In genomic region chr1:160284782-160285344, GRCh38 we compare ENCODE assay signal across 8 cellular contexts. TPM values are rescaled to one million over a fixed set of nuclear protein-coding genes. Genes with fewer than 3 reads are reported as not detected.
DNase-seq lines count a peak whose midpoint lies in the region; ATAC-seq and TF ChIP-seq lines count a peak whose summit lies in the region.

TSS of gene PEX19 (minus strand) at chr1:160285133. CDS start at chr1:160285124, 9 bp downstream.

- H3K4me1 ChIP-seq in ACC112 (ENCODE audit: control insufficient read depth, insufficient read depth, low read length, unreplicated experiment) = peaks cover 19% of the 10 kb centered on the region
- H3K4me1 ChIP-seq in breast epithelium = peaks cover 0 to 17% of the 10 kb centered on the region in 2 donors
- H3K4me1 ChIP-seq in skeletal muscle tissue (ENCODE audit: control insufficient read depth in 3 of 3, insufficient read depth in 3 of 3, low read length in 3 of 3) = peaks cover 14 to 17% (median 15%) of the 10 kb centered on the region in 3 donors

- H3K36me3 ChIP-seq in ACC112 (ENCODE audit: insufficient read depth, low read length) (peaks cover 22% of the 10 kb centered on the region; the same call in 1 of the 2 replicates), breast epithelium (peaks cover 8% of the 10 kb centered on the region), skeletal muscle tissue (ENCODE audit: control insufficient read depth in 3 of 3, insufficient read depth in 3 of 3, low read length in 3 of 3) (peaks cover 29 to 33% (median 33%) of the 10 kb centered on the region in 3 donors)

- H3K4me3 ChIP-seq in ACC112 (ENCODE audit: low read depth, low read length) (peak within 1 kb of the TSS; percentile 86), breast epithelium (peak within 1 kb of the TSS; percentile 75 to 97 (median 91)), iPS-18c (ENCODE audit: insufficient read depth, low read depth, low read length) (peak within 1 kb of the TSS; percentile 83), skeletal muscle tissue (ENCODE audit: low read length in 3 of 3) (peak within 1 kb of the TSS; percentile 91 to 98 (median 94))

- peak within 1 kb of the TSS; percentile 82 for H3K27ac ChIP-seq in ACC112 (ENCODE audit: low read depth, low read length)
- peak within 1 kb of the TSS; percentile 81 for H3K27ac ChIP-seq in VCaP
- H3K27ac ChIP-seq in breast epithelium = peak within 1 kb of the TSS; percentile 82 to 93
- peak within 1 kb of the TSS; percentile 74 for H3K27ac ChIP-seq in skeletal muscle tissue (ENCODE audit: low read depth, low read length)

- ATAC-seq in GM18870 (IDR thresholded peaks at IDR 0.05; ENCODE audit: unreplicated experiment) = peak; percentile 89
- ATAC-seq in HG03135 (IDR thresholded peaks at IDR 0.05; ENCODE audit: unreplicated experiment) = peak; percentile 96

- peak within 1 kb of the TSS; percentile 89 to 96 (median 94) for H3K9ac ChIP-seq in skeletal muscle tissue (ENCODE audit: low read depth in 1 of 3, low read length in 3 of 3)

- H3K27me3 ChIP-seq in ACC112 (ENCODE audit: insufficient read depth, low read length) (no peaks in the 10 kb centered on the region), breast epithelium (no peaks in the 10 kb centered on the region), skeletal muscle tissue (ENCODE audit: control insufficient read depth in 3 of 3, insufficient read depth in 3 of 3, low read length in 3 of 3) (no peaks in the 10 kb centered on the region)

- intact Hi-C loops in breast epithelium (cut with DNase I; ENCODE audit: low total_unique reads) = no loop called here

- peak; percentile 82 for TF ChIP-seq POLR2A in breast epithelium (IDR thresholded peaks at IDR 0.05)

- peaks cover 32% of the 10 kb centered on the region for H3K79me2 ChIP-seq in ACC112 (ENCODE audit: control insufficient read depth, insufficient read depth, low read length, unreplicated experiment)

- no peak for TF ChIP-seq CTCF in VCaP (conservative IDR thresholded peaks at IDR 0.05)
- TF ChIP-seq CTCF in breast epithelium (IDR thresholded peaks at IDR 0.05) = no peak

- peak within 1 kb of the TSS; percentile 76 for H2AFZ ChIP-seq in ACC112 (ENCODE audit: low read length, unreplicated experiment)

- H3K9me3 ChIP-seq in breast epithelium (no peaks in the 10 kb centered on the region), iPS-18c (ENCODE audit: control insufficient read depth, insufficient read depth, low read length) (no peaks in the 10 kb centered on the region), skeletal muscle tissue (ENCODE audit: control insufficient read depth in 3 of 3, low read length in 3 of 3) (no peaks in the 10 kb centered on the region)

- DNase-seq in NCI-H2196 treated with DMSO at 0.1 percent for 48 hours (lab: John Stamatoyannopoulos, UW; ENCODE audit: unreplicated experiment) (peak; percentile 75), breast epithelium (ENCODE audit: low spot score in 2 of 2) (peak; percentile 93 to 95)

RNA-seq across cellular contexts. Expression of gene PEX19, which starts in this region (rescaled TPM):
- total RNA-seq in breast epithelium (100 to 1,000 TPM in 1 of 3 donors, 10 to 100 TPM in 2; 58.7 to 136 (median 80.1) TPM), skeletal muscle tissue (30.3 TPM)

Comparison
In these comparisons a context has a peak if more than half of its experiments do, and no peak if none do; other contexts are left out.
1. Peak in every context shown above with its lines: DNase-seq, ATAC-seq, H3K4me3 ChIP-seq and H3K27ac ChIP-seq.